In genomic region chr15:90367578-90367977, GRCh38 we compare ENCODE assay signal across 14 cellular contexts. TPM values are rescaled to one million over a fixed set of nuclear protein-coding genes. Genes with fewer than 3 reads are reported as not detected.
DNase-seq lines count a peak whose midpoint lies in the region; ATAC-seq and TF ChIP-seq lines count a peak whose summit lies in the region.
"Had no signal": no experiment of that assay in that cellular context is flagged by ENCODE, and none has a peak within 500 bp of the region (broad histone marks: within the 10 kb centered on the region; RNA-seq: fewer than 3 reads in every experiment).

No MANE protein-coding gene starts in this region.

- peak overlapping the region; percentile 39 for H2BK5ac ChIP-seq in trophoblast cell (ENCODE audit: low read depth, low read length, poor library complexity)

- H4K12ac ChIP-seq in trophoblast cell (ENCODE audit: low read depth, low read length): no peak overlapping the region

- H2AK5ac ChIP-seq in trophoblast cell (ENCODE audit: low read length): no peak overlapping the region

- H3K4me3 ChIP-seq in AG10803 (ENCODE audit: low read length) (no peak overlapping the region), trophoblast cell (ENCODE audit: low read depth, low read length) (no peak overlapping the region)
- H3K4me3 ChIP-seq: BLaER1 had no signal

- no peak overlapping the region for H3K4me3 Mint-ChIP-seq in T-helper 17 cell
- H3K4me3 Mint-ChIP-seq in immature natural killer cell: no peak overlapping the region
- H3K4me3 Mint-ChIP-seq: activated CD8-positive, alpha-beta memory T cell treated with anti-CD3 and anti-CD28 coated beads, Interleukin-2, amount 10 ng/mL, durations not matched to agents 7 days and 5 days; IgD-negative memory B cell had no signal

- peaks cover 14% of the 10 kb centered on the region for H3K4me1 Mint-ChIP-seq in T-helper 17 cell
- H3K4me1 Mint-ChIP-seq in immature natural killer cell: peaks cover 12 to 18% of the 10 kb centered on the region in 2 donors

- H3K4me1 ChIP-seq in trophoblast cell (ENCODE audit: control insufficient read depth in 1 of 2, insufficient read depth in 2 of 2, low read length in 2 of 2): peaks cover 18 to 25% of the 10 kb centered on the region in 2 experiments

- H3K27ac ChIP-seq in trophoblast cell (ENCODE audit: low read depth, low read length): peak overlapping the region; percentile 77
- H3K27ac ChIP-seq: BLaER1 had no signal

- intact Hi-C loops in Right ventricle myocardium superior (cut with DNase I): no loop called here

- WGBS in trophoblast cell (ENCODE audit: extremely low coverage, insufficient coverage, insufficient read length): no CpG with 5 or more reads among the region's 3 CpGs

- H2BK120ac ChIP-seq in trophoblast cell (ENCODE audit: insufficient read depth, low read length, poor library complexity): no peak overlapping the region

- H3K4me2 ChIP-seq in trophoblast cell (ENCODE audit: low read length): no peak overlapping the region
- H3K4me2 ChIP-seq: BLaER1 had no signal

- DNase-seq in AG10803 (ENCODE audit: low read depth) (peak; percentile 72), T-helper 17 cell (no peak), Right ventricle myocardium superior (no peak), trophoblast cell (peak in 1 of 2 donors; percentile 29), NCI-H748 treated with DMSO at 0.1 percent for 48 hours (lab: John Stamatoyannopoulos, UW) (no peak), immature natural killer cell (no peak), SHP77 treated with DMSO at 0.1 percent for 48 hours (lab: John Stamatoyannopoulos, UW) (no peak)
- DNase-seq: activated CD8-positive, alpha-beta memory T cell treated with anti-CD3 and anti-CD28 coated beads, Interleukin-2, amount 10 ng/mL, durations not matched to agents 7 days and 5 days; GOT3; NCI-H2029; OCI-M1 had no signal

- H2AFZ ChIP-seq in trophoblast cell (ENCODE audit: insufficient read depth, low read length, poor library complexity): no peak overlapping the region

- H3K27me3 Mint-ChIP-seq in T-helper 17 cell (no peaks in the 10 kb centered on the region), immature natural killer cell (ENCODE audit: low read depth in 3 of 3) (peaks cover 0 to 3% (median 0%) of the 10 kb centered on the region in 3 donors)
- H3K27me3 Mint-ChIP-seq: IgD-negative memory B cell had no signal

- H4K8ac ChIP-seq in trophoblast cell (ENCODE audit: low read depth, low read length): no peak overlapping the region

- H3K36me3 Mint-ChIP-seq in T-helper 17 cell (ENCODE audit: low read depth) (no peaks in the 10 kb centered on the region), immature natural killer cell (no peaks in the 10 kb centered on the region)
- H3K36me3 Mint-ChIP-seq: IgD-negative memory B cell had no signal

- no peak overlapping the region for H3K4ac ChIP-seq in trophoblast cell (ENCODE audit: low read depth, low read length)

- no peaks in the 10 kb centered on the region for H3K79me2 ChIP-seq in trophoblast cell (ENCODE audit: control insufficient read depth, insufficient read depth, low read length, poor library complexity)

- no peak for ATAC-seq in T-helper 17 cell
- peak; percentile 60 for ATAC-seq in Right ventricle myocardium superior (ENCODE audit: poor library complexity)
- no peak for ATAC-seq in GM18517 (IDR thresholded peaks at IDR 0.05; ENCODE audit: unreplicated experiment)
- ATAC-seq: activated CD8-positive, alpha-beta memory T cell treated with anti-CD3 and anti-CD28 coated beads, Interleukin-2, amount 10 ng/mL, durations not matched to agents 7 days and 5 days had no signal

- H4K91ac ChIP-seq in trophoblast cell (ENCODE audit: low read depth, low read length): no peak overlapping the region

- TF ChIP-seq CTCF in AG10803 (conservative IDR thresholded peaks at IDR 0.05; ENCODE audit: low read length): no peak

- peaks cover 0 to 2% of the 10 kb centered on the region in 2 experiments for H3K36me3 ChIP-seq in trophoblast cell (ENCODE audit: control insufficient read depth in 1 of 2, insufficient read depth in 2 of 2, low read length in 2 of 2)
- H3K36me3 ChIP-seq: BLaER1 had no signal

- H3K14ac ChIP-seq in trophoblast cell (ENCODE audit: low read length): no peak overlapping the region

- H2BK12ac ChIP-seq in trophoblast cell (ENCODE audit: low read length): no peak overlapping the region

- H3K9me3 Mint-ChIP-seq in immature natural killer cell: no peaks in the 10 kb centered on the region
- H3K9me3 Mint-ChIP-seq: IgD-negative memory B cell had no signal

- no peaks in the 10 kb centered on the region for H3K9me3 ChIP-seq in T-helper 17 cell (ENCODE audit: control insufficient read depth, low read length, poor library complexity, severe bottlenecking)
- no peaks in the 10 kb centered on the region for H3K9me3 ChIP-seq in trophoblast cell (ENCODE audit: insufficient read depth, low read depth, low read length)
- H3K9me3 ChIP-seq: BLaER1 had no signal

- H3K79me1 ChIP-seq in trophoblast cell (ENCODE audit: low read length): peaks cover 20% of the 10 kb centered on the region

- H3K9ac ChIP-seq in trophoblast cell (ENCODE audit: low read length): no peak overlapping the region
- H3K9ac ChIP-seq: BLaER1 had no signal

- H3K27ac Mint-ChIP-seq in T-helper 17 cell (peak overlapping the region; percentile 24), immature natural killer cell (no peak overlapping the region)
- H3K27ac Mint-ChIP-seq: activated CD8-positive, alpha-beta memory T cell treated with anti-CD3 and anti-CD28 coated beads, Interleukin-2, amount 10 ng/mL, durations not matched to agents 7 days and 5 days; IgD-negative memory B cell had no signal

- no peak overlapping the region for H3K18ac ChIP-seq in trophoblast cell (ENCODE audit: low read length)

- H3K27me3 ChIP-seq in trophoblast cell (ENCODE audit: insufficient read depth, low read length): no peaks in the 10 kb centered on the region
- H3K27me3 ChIP-seq: BLaER1 had no signal

- H3K23ac ChIP-seq in trophoblast cell (ENCODE audit: low read length): no peak overlapping the region

RNA-seq across cellular contexts. Expression of gene ZNF774, which starts 15.5 kb away (rescaled TPM):
- under 1 TPM in 1 of 2 donors, not detected in 1; 0.15 TPM for total RNA-seq in T-helper 17 cell
- total RNA-seq in Right ventricle myocardium superior: 2.2 TPM
- polyA plus RNA-seq in trophoblast cell (2013): 1.9 and 2.3 TPM in 2 replicates
- under 1 TPM in 1 of 3 donors, not detected in 2; 0.16 TPM for polyA plus RNA-seq in immature natural killer cell

RNA-seq across cellular contexts. Expression of gene IQGAP1, which starts 20.5 kb away (rescaled TPM):
- total RNA-seq in T-helper 17 cell (100 to 1,000 TPM; 131 to 157 TPM), Right ventricle myocardium superior (39.4 TPM)
- polyA plus RNA-seq in trophoblast cell (2013): 301 and 302 TPM in 2 replicates
- polyA plus RNA-seq in immature natural killer cell: 100 to 1,000 TPM; 179 to 346 (median 238) TPM
